Comparison of ENCODE assay signal across 11 cellular contexts in genomic region chr13:24149306-24150032, GRCh38. TPM values are rescaled to one million over a fixed set of nuclear protein-coding genes. Genes with fewer than 3 reads are reported as not detected.
A peak's percentile ranks its signal among the peaks of the same experiment; 100 is the strongest.
DNase-seq lines count a peak whose midpoint lies in the region; ATAC-seq and TF ChIP-seq lines count a peak whose summit lies in the region.
"Had no signal": no experiment of that assay in that cellular context is flagged by ENCODE, and none has a peak within 500 bp of the region (broad histone marks: within the 10 kb centered on the region; RNA-seq: fewer than 3 reads in every experiment).

No MANE protein-coding gene starts in this region.

- ATAC-seq in activated CD8-positive, alpha-beta T cell treated with anti-CD3 and anti-CD28 coated beads, Interleukin-2, amount 10 ng/mL, durations not matched to agents 7 days and 5 days: no peak
- ATAC-seq in GM18861 (IDR thresholded peaks at IDR 0.05; ENCODE audit: unreplicated experiment): no peak

- no peaks in the 10 kb centered on the region for H3K36me3 Mint-ChIP-seq in activated CD8-positive, alpha-beta T cell treated with anti-CD3 and anti-CD28 coated beads, Interleukin-2, amount 10 ng/mL, durations not matched to agents 7 days and 5 days (ENCODE audit: low read depth)

- WGBS in ovary, 3 donors: 90 to 94% (median 92%) methylated on average over 13 of the region's 13 CpGs

- H3K4me1 ChIP-seq in duodenal mucosa (ENCODE audit: control insufficient read depth in 1 of 2, insufficient read depth in 2 of 2, low read length in 2 of 2): peaks cover 54 to 86% of the 10 kb centered on the region in 2 donors
- peaks cover 1% of the 10 kb centered on the region for H3K4me1 ChIP-seq in ovary (ENCODE audit: insufficient read depth)
- H3K4me1 ChIP-seq: gastrocnemius medialis, right atrium auricular region had no signal

- TF ChIP-seq EP300 in ovary (IDR thresholded peaks at IDR 0.05): no peak

- DNase-seq in MG63 (peak; percentile 32), myocyte (ENCODE audit: low read depth) (peak; percentile 62), ovary (no peak), NCI-H345 treated with DMSO at 0.1 percent for 48 hours (lab: John Stamatoyannopoulos, UW; ENCODE audit: unreplicated experiment) (no peak)
- DNase-seq in activated CD8-positive, alpha-beta T cell treated with anti-CD3 and anti-CD28 coated beads, Interleukin-2, amount 10 ng/mL, durations not matched to agents 7 days and 5 days: no peak
- DNase-seq: gastrocnemius medialis, NCI-H187 had no signal

- no peak overlapping the region for H3K4me3 ChIP-seq in MG63
- H3K4me3 ChIP-seq in duodenal mucosa (ENCODE audit: low read depth in 1 of 2, low read length in 2 of 2): peak overlapping the region in 1 of 2 donors; percentile 4
- H3K4me3 ChIP-seq in ovary: no peak overlapping the region
- H3K4me3 ChIP-seq: gastrocnemius medialis, right atrium auricular region had no signal

- H3K27ac ChIP-seq in 22Rv1: 0 out of 2 replicates have a peak overlapping the region, but pooled peaks have one; percentile 12
- peak overlapping the region; percentile 54 for H3K27ac ChIP-seq in duodenal mucosa (ENCODE audit: low read depth, low read length)
- H3K27ac ChIP-seq in ovary: no peak overlapping the region
- H3K27ac ChIP-seq: gastrocnemius medialis, right atrium auricular region had no signal

- intact Hi-C loops in ovary (cut with DNase I): no loop called here

- peak overlapping the region in 1 of 2 donors; percentile 21 for H3K9ac ChIP-seq in duodenal mucosa (ENCODE audit: low read depth in 1 of 2, low read length in 2 of 2)

- H3K27ac Mint-ChIP-seq in activated CD8-positive, alpha-beta T cell treated with anti-CD3 and anti-CD28 coated beads, Interleukin-2, amount 10 ng/mL, durations not matched to agents 7 days and 5 days: no peak overlapping the region

- H3K36me3 ChIP-seq in MG63: no peaks in the 10 kb centered on the region
- H3K36me3 ChIP-seq in duodenal mucosa (ENCODE audit: control insufficient read depth in 1 of 2, insufficient read depth in 2 of 2, low read length in 2 of 2): no peaks in the 10 kb centered on the region
- no peaks in the 10 kb centered on the region for H3K36me3 ChIP-seq in ovary
- H3K36me3 ChIP-seq: gastrocnemius medialis, right atrium auricular region had no signal

- H3K4me1 Mint-ChIP-seq in activated CD8-positive, alpha-beta T cell treated with anti-CD3 and anti-CD28 coated beads, Interleukin-2, amount 10 ng/mL, durations not matched to agents 7 days and 5 days (ENCODE audit: low read depth): no peaks in the 10 kb centered on the region

- peaks cover 9% of the 10 kb centered on the region for H3K27me3 Mint-ChIP-seq in activated CD8-positive, alpha-beta T cell treated with anti-CD3 and anti-CD28 coated beads, Interleukin-2, amount 10 ng/mL, durations not matched to agents 7 days and 5 days (ENCODE audit: low read depth)

- no peaks in the 10 kb centered on the region for H3K27me3 ChIP-seq in MG63
- H3K27me3 ChIP-seq in duodenal mucosa (ENCODE audit: control insufficient read depth in 1 of 2, insufficient read depth in 2 of 2, low read length in 2 of 2): no peaks in the 10 kb centered on the region
- no peaks in the 10 kb centered on the region for H3K27me3 ChIP-seq in ovary
- H3K27me3 ChIP-seq: gastrocnemius medialis, right atrium auricular region had no signal

- H3K9me3 Mint-ChIP-seq in activated CD8-positive, alpha-beta T cell treated with anti-CD3 and anti-CD28 coated beads, Interleukin-2, amount 10 ng/mL, durations not matched to agents 7 days and 5 days (ENCODE audit: insufficient read depth): no peaks in the 10 kb centered on the region

- TF ChIP-seq CTCF in 22Rv1 (IDR thresholded peaks at IDR 0.05) (no peak), ovary (IDR thresholded peaks at IDR 0.05) (no peak)

- CTCF ChIA-PET in activated CD8-positive, alpha-beta T cell treated with anti-CD3 and anti-CD28 coated beads, Interleukin-2, amount 10 ng/mL, durations not matched to agents 7 days and 5 days (lab: Charles Lee): no interaction called here

- H3K9me3 ChIP-seq in MG63 (no peaks in the 10 kb centered on the region), duodenal mucosa (ENCODE audit: control insufficient read depth in 1 of 2, low read length in 2 of 2) (no peaks in the 10 kb centered on the region), ovary (no peaks in the 10 kb centered on the region)
- H3K9me3 ChIP-seq: gastrocnemius medialis, right atrium auricular region had no signal

- H3K4me3 Mint-ChIP-seq in activated CD8-positive, alpha-beta T cell treated with anti-CD3 and anti-CD28 coated beads, Interleukin-2, amount 10 ng/mL, durations not matched to agents 7 days and 5 days: no peak overlapping the region

- POLR2A ChIA-PET in activated CD8-positive, alpha-beta T cell treated with anti-CD3 and anti-CD28 coated beads, Interleukin-2, amount 10 ng/mL, durations not matched to agents 7 days and 5 days (lab: Charles Lee): interaction anchor here (1.0 kb wide), 1 partner anchor 12 kb away, joined by 3 read pairs; no protein-coding TSS in a partner anchor

- TF ChIP-seq POLR2A in ovary (IDR thresholded peaks at IDR 0.05): no peak

RNA-seq across cellular contexts. Expression of gene SPATA13, which starts 11.1 kb away (rescaled TPM):
- 3.7 and 3.9 TPM in 2 replicates for total RNA-seq in MG63 (2014; rRNA removed; shearing (Covaris generic); ENCODE audit: low replicate concordance)
- total RNA-seq in myocyte (11.9 and 18.7 TPM in 2 replicates), ovary (10 to 100 TPM; 21.7 to 60.3 (median 33.8) TPM)
- 5.4 TPM for polyA plus RNA-seq in myocyte (2012)
- 10 to 100 TPM; 11.1 to 14.8 TPM for polyA plus RNA-seq in ovary
- total RNA-seq in activated CD8-positive, alpha-beta T cell treated with anti-CD3 and anti-CD28 coated beads, Interleukin-2, amount 10 ng/mL, durations not matched to agents 7 days and 5 days: 10 to 100 TPM; 57.4 to 63.2 TPM

Comparison
In these comparisons a context has a peak if more than half of its experiments do, and no peak if none do; other contexts are left out.
1. H3K27ac ChIP-seq: peak in 22Rv1 (single experiment) and duodenal mucosa (single experiment); none in ovary (0 of 2).
2. DNase-seq: peak in MG63 (single experiment) and myocyte (single experiment); none in ovary (0 of 5), activated CD8-positive, alpha-beta T cell treated with anti-CD3 and anti-CD28 coated beads, Interleukin-2, amount 10 ng/mL, durations not matched to agents 7 days and 5 days (single experiment) and NCI-H345 treated with DMSO at 0.1 percent for 48 hours (single experiment).